ENCODE assay signal across 8 cellular contexts in the genomic region with DNA sequence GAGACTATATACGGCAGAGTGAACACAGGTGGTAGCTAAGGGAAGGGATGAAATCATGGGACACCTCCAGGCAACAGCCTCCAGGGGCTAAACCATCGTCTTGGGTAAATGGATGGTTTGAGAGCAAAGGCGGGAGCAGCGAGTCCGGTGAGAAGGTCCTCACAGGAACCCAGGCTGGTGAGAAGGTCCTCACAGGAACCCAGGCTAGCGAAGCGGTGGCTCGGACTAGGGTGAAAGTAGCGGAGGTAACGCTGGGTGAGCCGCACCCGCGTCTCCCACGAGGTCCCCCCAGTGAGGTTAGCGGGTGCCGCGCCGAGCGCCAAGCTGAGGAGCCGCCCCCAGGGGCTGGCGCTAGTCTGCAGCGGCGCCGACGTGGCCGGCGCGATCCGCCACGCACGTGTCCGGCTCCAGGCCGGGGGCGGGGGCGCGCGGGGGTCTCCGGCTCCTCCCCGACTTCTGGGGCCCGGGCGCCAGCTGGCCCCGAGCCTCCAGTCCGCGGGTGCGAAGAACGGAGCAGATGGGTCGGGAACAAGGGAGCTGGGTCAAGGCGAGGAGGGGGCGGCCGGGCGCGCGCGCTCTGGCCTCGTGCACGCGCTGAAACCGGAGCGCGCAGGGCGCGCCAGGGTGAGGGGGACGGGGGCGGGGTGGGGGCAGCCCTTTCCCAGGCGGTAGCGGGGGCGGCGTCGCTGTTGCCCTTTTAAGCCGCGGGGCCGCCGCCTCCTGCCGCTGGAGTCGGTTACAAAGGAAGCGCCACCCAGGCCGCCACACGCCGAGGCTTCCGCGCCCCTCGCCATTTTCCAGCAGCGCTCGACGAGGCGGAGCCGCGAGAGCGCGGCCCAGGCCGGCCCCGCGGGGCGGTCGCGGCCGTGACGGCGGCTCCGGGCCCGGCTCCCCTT. TPM values are rescaled to one million over a fixed set of nuclear protein-coding genes. Genes with fewer than 3 reads are reported as not detected.
DNase-seq lines count a peak whose midpoint lies in the region; ATAC-seq and TF ChIP-seq lines count a peak whose summit lies in the region.

A gene (plus strand): TSS at position 726 of the 896 bp plus-strand sequence. CDS start 220 bp downstream, outside the sequence.

- peak; percentile 59 for ATAC-seq in GM19397 (IDR thresholded peaks at IDR 0.05; ENCODE audit: unreplicated experiment)
- ATAC-seq in naive thymus-derived CD8-positive, alpha-beta T cell: peak; percentile 63 to 74

- peak within 1 kb of the TSS; percentile 97 for H3K27ac ChIP-seq in BLaER1
- peak within 1 kb of the TSS; percentile 84 for H3K27ac ChIP-seq in fibroblast of lung (ENCODE audit: insufficient read depth, low read length)

- DNase-seq in HT1080 (ENCODE audit: low read depth) (peak; percentile 52), RKO (ENCODE audit: low spot score) (peak; percentile 87), fibroblast of lung (ENCODE audit: low read depth in 2 of 2) (peak; percentile 70 to 77)
- DNase-seq in activated T-helper 1 cell treated with anti-CD3 and anti-CD28 coated beads, Interleukin-12 subunit alpha, Interleukin-12 subunit beta, Interleukin-2, Interleukin-4 antibody, amounts not matched to agents 30 ng/mL and 10 ng/mL and 1 ng/mL, durations not matched to agents 14 hours and 24 hours and 36 hours (ENCODE audit: low spot score): peak; percentile 68
- peak; percentile 59 to 86 (median 68) for DNase-seq in naive thymus-derived CD8-positive, alpha-beta T cell
- DNase-seq in stimulated activated naive CD4-positive, alpha-beta T cell (lab: John Stamatoyannopoulos, UW): peak; percentile 56 to 74 (median 62)

- peak within 1 kb of the TSS; percentile 93 for H3K27ac Mint-ChIP-seq in activated T-helper 1 cell treated with anti-CD3 and anti-CD28 coated beads, Interleukin-12 subunit alpha, Interleukin-12 subunit beta, Interleukin-2, Interleukin-4 antibody, amounts not matched to agents 30 ng/mL and 10 ng/mL and 1 ng/mL, durations not matched to agents 14 hours and 24 hours and 36 hours
- peak within 1 kb of the TSS; percentile 91 to 98 (median 94) for H3K27ac Mint-ChIP-seq in naive thymus-derived CD8-positive, alpha-beta T cell

- H3K27me3 Mint-ChIP-seq in activated T-helper 1 cell treated with anti-CD3 and anti-CD28 coated beads, Interleukin-12 subunit alpha, Interleukin-12 subunit beta, Interleukin-2, Interleukin-4 antibody, amounts not matched to agents 30 ng/mL and 10 ng/mL and 1 ng/mL, durations not matched to agents 14 hours and 24 hours and 36 hours (ENCODE audit: insufficient read depth): peaks cover 13% of the 10 kb centered on the region
- H3K27me3 Mint-ChIP-seq in naive thymus-derived CD8-positive, alpha-beta T cell: no peaks in the 10 kb centered on the region

- peaks cover 40% of the 10 kb centered on the region for H4K20me1 ChIP-seq in BLaER1
- no peaks in the 10 kb centered on the region for H4K20me1 ChIP-seq in fibroblast of lung (ENCODE audit: control insufficient read depth, extremely low read depth, insufficient read depth, low read length)

- peaks cover 34% of the 10 kb centered on the region for H3K4me1 ChIP-seq in BLaER1
- peaks cover 7% of the 10 kb centered on the region for H3K4me1 ChIP-seq in fibroblast of lung (ENCODE audit: control insufficient read depth, extremely low read depth, insufficient read depth, low read length)

- H3K4me2 ChIP-seq in BLaER1 (peak within 1 kb of the TSS; percentile 92), fibroblast of lung (ENCODE audit: extremely low read depth, insufficient read depth, low read length) (peak within 1 kb of the TSS; percentile 80)

- peak within 1 kb of the TSS; percentile 99 for H3K4me3 Mint-ChIP-seq in activated T-helper 1 cell treated with anti-CD3 and anti-CD28 coated beads, Interleukin-12 subunit alpha, Interleukin-12 subunit beta, Interleukin-2, Interleukin-4 antibody, amounts not matched to agents 30 ng/mL and 10 ng/mL and 1 ng/mL, durations not matched to agents 14 hours and 24 hours and 36 hours
- peak within 1 kb of the TSS; percentile 77 to 99 (median 94) for H3K4me3 Mint-ChIP-seq in naive thymus-derived CD8-positive, alpha-beta T cell

- no peaks in the 10 kb centered on the region for H3K9me3 Mint-ChIP-seq in activated T-helper 1 cell treated with anti-CD3 and anti-CD28 coated beads, Interleukin-12 subunit alpha, Interleukin-12 subunit beta, Interleukin-2, Interleukin-4 antibody, amounts not matched to agents 30 ng/mL and 10 ng/mL and 1 ng/mL, durations not matched to agents 14 hours and 24 hours and 36 hours
- no peaks in the 10 kb centered on the region for H3K9me3 Mint-ChIP-seq in naive thymus-derived CD8-positive, alpha-beta T cell

- no peak for TF ChIP-seq CTCF in fibroblast of lung (conservative IDR thresholded peaks at IDR 0.05 in 1 of 2, IDR thresholded peaks at IDR 0.05 in 1 of 2; ENCODE audit: low read depth in 1 of 2, low read length in 2 of 2)

- intact Hi-C loops in activated T-helper 1 cell treated with anti-CD3 and anti-CD28 coated beads, Interleukin-12 subunit alpha, Interleukin-12 subunit beta, Interleukin-2, Interleukin-4 antibody, amounts not matched to agents 30 ng/mL and 10 ng/mL and 1 ng/mL, durations not matched to agents 14 hours and 24 hours and 36 hours (cut with micrococcal nuclease): loop anchor here (1.0 to 5.0 kb wide), 2 partner anchors 41 to 391 kb away; a partner anchor contains a TSS

- H2AFZ ChIP-seq in fibroblast of lung (ENCODE audit: low read length): peak within 1 kb of the TSS; percentile 87

- peaks cover 20% of the 10 kb centered on the region for H3K36me3 Mint-ChIP-seq in activated T-helper 1 cell treated with anti-CD3 and anti-CD28 coated beads, Interleukin-12 subunit alpha, Interleukin-12 subunit beta, Interleukin-2, Interleukin-4 antibody, amounts not matched to agents 30 ng/mL and 10 ng/mL and 1 ng/mL, durations not matched to agents 14 hours and 24 hours and 36 hours (ENCODE audit: low read depth)
- H3K36me3 Mint-ChIP-seq in naive thymus-derived CD8-positive, alpha-beta T cell: no peaks in the 10 kb centered on the region

- H3K36me3 ChIP-seq in BLaER1: peaks cover 9% of the 10 kb centered on the region; the same call in 1 of the 2 replicates
- no peaks in the 10 kb centered on the region for H3K36me3 ChIP-seq in fibroblast of lung (ENCODE audit: control insufficient read depth, insufficient read depth, low read length)

- POLR2A ChIA-PET in naive thymus-derived CD8-positive, alpha-beta T cell (lab: Charles Lee): interaction anchor here (0.8 to 3.2 kb wide), 8 partner anchors 8 to 391 kb away, joined by 3 to 20 read pairs (median 3); a partner anchor contains a TSS

- H3K9ac ChIP-seq in BLaER1 (peak within 1 kb of the TSS; percentile 97), fibroblast of lung (ENCODE audit: insufficient read depth, low read length) (peak within 1 kb of the TSS; percentile 91)

- H3K27me3 ChIP-seq in BLaER1: no peaks in the 10 kb centered on the region
- no peaks in the 10 kb centered on the region for H3K27me3 ChIP-seq in fibroblast of lung (ENCODE audit: control insufficient read depth, insufficient read depth, low read length)

- peak within 1 kb of the TSS; percentile 97 for H3K4me3 ChIP-seq in BLaER1
- H3K4me3 ChIP-seq in fibroblast of lung (replicated peaks in 1 of 4; ENCODE audit: control extremely low read depth in 1 of 4, insufficient read depth in 1 of 4, low read depth in 3 of 4, low read length in 4 of 4): peak within 1 kb of the TSS; percentile 88 to 97 (median 93)

- H3K79me2 ChIP-seq in fibroblast of lung (ENCODE audit: control insufficient read depth, insufficient read depth, low read length): peaks cover 35% of the 10 kb centered on the region

- H3K9me3 ChIP-seq in BLaER1 (no peaks in the 10 kb centered on the region), fibroblast of lung (ENCODE audit: control insufficient read depth, insufficient read depth, low read depth, low read length) (no peaks in the 10 kb centered on the region)

- H3K4me1 Mint-ChIP-seq in activated T-helper 1 cell treated with anti-CD3 and anti-CD28 coated beads, Interleukin-12 subunit alpha, Interleukin-12 subunit beta, Interleukin-2, Interleukin-4 antibody, amounts not matched to agents 30 ng/mL and 10 ng/mL and 1 ng/mL, durations not matched to agents 14 hours and 24 hours and 36 hours (ENCODE audit: low read depth): peaks cover 51% of the 10 kb centered on the region
- H3K4me1 Mint-ChIP-seq in naive thymus-derived CD8-positive, alpha-beta T cell: peaks cover 26 to 47% (median 43%) of the 10 kb centered on the region in 4 donors

RNA-seq across cellular contexts. Expression of the gene that starts here (rescaled TPM):
- total RNA-seq in HT1080 (2014; rRNA removed; shearing (Covaris generic)): 16.1 and 16.3 TPM in 2 replicates
- 23.5 and 26.9 TPM in 2 replicates for polyA plus RNA-seq in HT1080 (2015; cell fraction: cytosol; rRNA removed)
- polyA plus RNA-seq in HT1080 (2015; cell fraction: nucleus; rRNA removed): 13.3 TPM in 2 replicates
- 20.5 and 20.9 TPM in 2 replicates for total RNA-seq in activated T-helper 1 cell treated with anti-CD3 and anti-CD28 coated beads, Interleukin-12 subunit alpha, Interleukin-12 subunit beta, Interleukin-2, Interleukin-4 antibody, amounts not matched to agents 30 ng/mL and 10 ng/mL and 1 ng/mL, durations not matched to agents 14 hours and 24 hours and 36 hours
- total RNA-seq in fibroblast of lung: 55.7 and 62.6 TPM in 2 replicates
- 38.7 and 55.7 TPM in 2 replicates for polyA plus RNA-seq in fibroblast of lung
- 29.4 and 34.8 TPM in 2 replicates for polyA plus RNA-seq in fibroblast of lung (2012)
- 2.4 and 8.5 TPM in 2 replicates for polyA minus RNA-seq in fibroblast of lung (ENCODE audit: low replicate concordance)
- 10 to 100 TPM; 26.3 to 27.3 TPM for total RNA-seq in naive thymus-derived CD8-positive, alpha-beta T cell
- polyA plus RNA-seq in naive thymus-derived CD8-positive, alpha-beta T cell: 10 to 100 TPM; 18.7 to 25.7 (median 23.0) TPM

Comparison
In these comparisons a context has a peak if more than half of its experiments do, and no peak if none do; other contexts are left out.
1. Peak in every context shown above with its lines: DNase-seq, ATAC-seq, H3K4me3 ChIP-seq and H3K27ac ChIP-seq.